ENCODE assay signal across 8 cellular contexts in genomic region chr9:33290247-33290993, GRCh38. TPM values are rescaled to one million over a fixed set of nuclear protein-coding genes. Genes with fewer than 3 reads are reported as not detected.
DNase-seq lines count a peak whose midpoint lies in the region; ATAC-seq, FAIRE-seq and TF ChIP-seq lines count a peak whose summit lies in the region.

NFX1 (plus strand) TSS chr9:33290516; CDS start chr9:33290573, 57 bp downstream.

- peak within 1 kb of the TSS; percentile 66 to 95 (median 80) for H3K4me3 ChIP-seq in adrenal gland

- peak within 1 kb of the TSS; percentile 97 to 100 (median 99) for H3K27ac ChIP-seq in adrenal gland

- 0% methylated on average over 18 to 60 of the region's 60 CpGs for WGBS in adrenal gland, 4 donors

- no peaks in the 10 kb centered on the region for H3K9me3 ChIP-seq in adrenal gland (replicated peaks in 1 of 3)

- TF ChIP-seq CTCF in adrenal gland (IDR thresholded peaks at IDR 0.05) = no peak
- no peak for TF ChIP-seq CTCF in type B pancreatic cell (conservative IDR thresholded peaks at IDR 0.05)

- no peaks in the 10 kb centered on the region for H3K27me3 Mint-ChIP-seq in type B pancreatic cell

- H3K4me3 Mint-ChIP-seq in type B pancreatic cell = peak within 1 kb of the TSS; percentile 99

- no peaks in the 10 kb centered on the region for H3K27me3 ChIP-seq in adrenal gland

- FAIRE-seq in GM12892 (lab: Jason Lieb, UNC) = peak; percentile 99

- ATAC-seq in HG02852 (IDR thresholded peaks at IDR 0.05; ENCODE audit: unreplicated experiment) = peak; percentile 90

- TF ChIP-seq POLR2A in GM12892 (IDR thresholded peaks at IDR 0.05; ENCODE audit: low read depth, low read length) (peak; percentile 94), adrenal gland (IDR thresholded peaks at IDR 0.05) (peak; percentile 86 to 97)

- peaks cover 17% of the 10 kb centered on the region for H3K36me3 Mint-ChIP-seq in type B pancreatic cell

- peaks cover 13 to 36% of the 10 kb centered on the region in 2 donors for H3K4me1 ChIP-seq in adrenal gland (replicated peaks in 1 of 2)

- peak; percentile 89 for DNase-seq in GM12892 (ENCODE audit: insufficient read length)
- peak; percentile 98 for DNase-seq in NCI-H146 (lab: John Stamatoyannopoulos, UW)
- DNase-seq in T-helper 1 cell = peak; percentile 96 to 100 (median 98)
- DNase-seq in adrenal gland = peak; percentile 97 to 99 (median 98)
- peak; percentile 98 for DNase-seq in cardiac septum (ENCODE audit: low spot score)
- DNase-seq in pons (ENCODE audit: low spot score) = peak; percentile 96
- peak; percentile 97 for DNase-seq in type B pancreatic cell (ENCODE audit: extremely low spot score, unreplicated experiment)

- no peaks in the 10 kb centered on the region for H3K9me3 Mint-ChIP-seq in type B pancreatic cell

- intact Hi-C loops in adrenal gland (cut with DNase I) = loop anchor here in 1 of 2 donors (10.0 kb wide), 1 partner anchor 56 kb away; no protein-coding TSS in a partner anchor
- intact Hi-C loops in cardiac septum (cut with DNase I) = no loop called here

- H3K4me1 Mint-ChIP-seq in type B pancreatic cell (ENCODE audit: unreplicated experiment) = peaks cover 28% of the 10 kb centered on the region

- H3K27ac Mint-ChIP-seq in type B pancreatic cell = peak within 1 kb of the TSS; percentile 100

- H3K36me3 ChIP-seq in adrenal gland (replicated peaks in 1 of 2) = peaks cover 0 to 13% of the 10 kb centered on the region in 2 donors

RNA-seq across cellular contexts. Expression of gene NFX1, which starts in this region (rescaled TPM):
- 26.2 TPM for polyA plus RNA-seq in GM12892 (2012; ENCODE audit: missing spikeins)
- 10 to 100 TPM; 20.8 to 44.4 (median 32.2) TPM for total RNA-seq in adrenal gland
- polyA plus RNA-seq in adrenal gland = 10 to 100 TPM; 17.5 to 41.1 (median 20.5) TPM
- total RNA-seq in cardiac septum = 38.0 TPM
- total RNA-seq in type B pancreatic cell (ENCODE audit: low replicate concordance) = 34.1 and 36.4 TPM in 2 replicates

Comparison
In these comparisons a context has a peak if more than half of its experiments do, and no peak if none do; other contexts are left out.
1. Peak in every context shown above with its lines: DNase-seq, ATAC-seq, H3K4me3 ChIP-seq and H3K27ac ChIP-seq.